ENCODE assay signal across 1 cellular context in the genomic region with DNA sequence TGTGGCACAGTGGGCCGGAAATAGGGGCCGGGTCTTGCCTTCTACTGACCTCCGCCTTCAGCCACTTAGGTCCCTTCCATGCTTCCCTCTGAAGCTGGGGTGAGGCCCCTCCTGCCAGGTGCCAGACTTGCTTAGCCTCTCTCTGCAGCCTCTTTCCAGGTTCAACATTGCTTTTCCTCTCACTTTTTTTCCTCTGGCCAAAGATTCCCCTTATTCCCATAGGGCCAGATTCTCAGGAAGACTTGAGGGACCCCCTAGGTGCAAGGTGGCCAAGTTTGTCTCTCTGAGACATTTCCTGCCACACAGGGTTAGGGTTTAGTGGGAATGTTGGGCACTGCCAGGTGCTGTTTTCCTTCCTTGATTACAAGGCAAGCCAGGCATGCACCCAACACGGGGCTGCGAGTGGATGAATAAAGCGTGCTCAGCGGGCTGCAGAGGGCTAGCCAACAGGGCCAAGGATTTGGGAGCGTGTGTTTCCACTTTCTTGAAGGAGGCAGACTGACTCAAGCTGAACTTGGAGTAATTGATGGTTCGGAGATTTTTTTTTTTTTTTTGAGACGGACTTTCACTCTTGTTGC.
TF ChIP-seq lines count a peak whose summit lies in the region.

No MANE protein-coding gene starts in this region.

TF ChIP-seq in HepG2, 621 proteins besides CTCF, POLR2A, EP300 and RAD21 (continued from another document and continues in another):
- TF ChIP-seq, protein P1, sequence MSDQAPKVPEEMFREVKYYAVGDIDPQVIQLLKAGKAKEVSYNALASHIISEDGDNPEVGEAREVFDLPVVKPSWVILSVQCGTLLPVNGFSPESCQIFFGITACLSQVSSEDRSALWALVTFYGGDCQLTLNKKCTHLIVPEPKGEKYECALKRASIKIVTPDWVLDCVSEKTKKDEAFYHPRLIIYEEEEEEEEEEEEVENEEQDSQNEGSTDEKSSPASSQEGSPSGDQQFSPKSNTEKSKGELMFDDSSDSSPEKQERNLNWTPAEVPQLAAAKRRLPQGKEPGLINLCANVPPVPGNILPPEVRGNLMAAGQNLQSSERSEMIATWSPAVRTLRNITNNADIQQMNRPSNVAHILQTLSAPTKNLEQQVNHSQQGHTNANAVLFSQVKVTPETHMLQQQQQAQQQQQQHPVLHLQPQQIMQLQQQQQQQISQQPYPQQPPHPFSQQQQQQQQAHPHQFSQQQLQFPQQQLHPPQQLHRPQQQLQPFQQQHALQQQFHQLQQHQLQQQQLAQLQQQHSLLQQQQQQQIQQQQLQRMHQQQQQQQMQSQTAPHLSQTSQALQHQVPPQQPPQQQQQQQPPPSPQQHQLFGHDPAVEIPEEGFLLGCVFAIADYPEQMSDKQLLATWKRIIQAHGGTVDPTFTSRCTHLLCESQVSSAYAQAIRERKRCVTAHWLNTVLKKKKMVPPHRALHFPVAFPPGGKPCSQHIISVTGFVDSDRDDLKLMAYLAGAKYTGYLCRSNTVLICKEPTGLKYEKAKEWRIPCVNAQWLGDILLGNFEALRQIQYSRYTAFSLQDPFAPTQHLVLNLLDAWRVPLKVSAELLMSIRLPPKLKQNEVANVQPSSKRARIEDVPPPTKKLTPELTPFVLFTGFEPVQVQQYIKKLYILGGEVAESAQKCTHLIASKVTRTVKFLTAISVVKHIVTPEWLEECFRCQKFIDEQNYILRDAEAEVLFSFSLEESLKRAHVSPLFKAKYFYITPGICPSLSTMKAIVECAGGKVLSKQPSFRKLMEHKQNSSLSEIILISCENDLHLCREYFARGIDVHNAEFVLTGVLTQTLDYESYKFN (CRISPR knock-in tag; conservative IDR thresholded peaks at IDR 0.05): no peak; the same call in none of the 2 replicates
- TF ChIP-seq CENPT (CRISPR knock-in tag; IDR thresholded peaks at IDR 0.05; ENCODE audit: low read depth) (no peak), ZNF644 (CRISPR knock-in tag; IDR thresholded peaks at IDR 0.05; ENCODE audit: low read depth) (no peak), RELA (CRISPR knock-in tag; IDR thresholded peaks at IDR 0.05) (no peak), ZNF264 (CRISPR knock-in tag; IDR thresholded peaks at IDR 0.05) (no peak), ZNF737 (CRISPR knock-in tag; IDR thresholded peaks at IDR 0.05; ENCODE audit: borderline replicate concordance) (no peak), ZNF432 (CRISPR knock-in tag; IDR thresholded peaks at IDR 0.05; ENCODE audit: borderline replicate concordance) (no peak), AGO2 (optimal IDR thresholded peaks at IDR 0.05; ENCODE audit: low read depth, low read length) (peak; percentile 19), NONO (IDR thresholded peaks at IDR 0.05) (no peak), NONO (CRISPR knock-in tag; conservative IDR thresholded peaks at IDR 0.05) (no peak), KAT7 (CRISPR knock-in tag; IDR thresholded peaks at IDR 0.05; ENCODE audit: borderline replicate concordance) (0 out of 2 replicates have a peak, but pooled peaks have one; percentile 8), ZSCAN9 (CRISPR knock-in tag; IDR thresholded peaks at IDR 0.05; ENCODE audit: borderline replicate concordance) (no peak), NCOA5 (CRISPR knock-in tag; IDR thresholded peaks at IDR 0.05) (no peak), SETDB1 (CRISPR knock-in tag; IDR thresholded peaks at IDR 0.05; ENCODE audit: borderline replicate concordance) (no peak), HNF4G (IDR thresholded peaks at IDR 0.05; ENCODE audit: borderline replicate concordance, low read depth, low read length) (no peak), HNF4G (CRISPR knock-in tag; IDR thresholded peaks at IDR 0.05; ENCODE audit: borderline replicate concordance, low read depth) (no peak), FOXK2 (IDR thresholded peaks at IDR 0.05) (no peak), KLF13 (CRISPR knock-in tag; IDR thresholded peaks at IDR 0.05) (no peak), ZNF441 (CRISPR knock-in tag; IDR thresholded peaks at IDR 0.05; ENCODE audit: borderline replicate concordance) (no peak), ETV6 (CRISPR knock-in tag; conservative IDR thresholded peaks at IDR 0.05) (no peak), ZKSCAN8 (CRISPR knock-in tag; IDR thresholded peaks at IDR 0.05; ENCODE audit: borderline replicate concordance) (no peak), ADNP (CRISPR knock-in tag; IDR thresholded peaks at IDR 0.05) (no peak), SOX6 (IDR thresholded peaks at IDR 0.05) (no peak), SOX6 (CRISPR knock-in tag; IDR thresholded peaks at IDR 0.05) (no peak), ZNF572 (CRISPR knock-in tag; IDR thresholded peaks at IDR 0.05) (no peak), ZNF556 (CRISPR knock-in tag; IDR thresholded peaks at IDR 0.05; ENCODE audit: borderline replicate concordance) (no peak), RBFOX2 (IDR thresholded peaks at IDR 0.05; ENCODE audit: low read depth, low read length) (0 out of 2 replicates have a peak, but pooled peaks have one; percentile 51), FOXA1 (IDR thresholded peaks at IDR 0.05) (no peak), FOXA1 (CRISPR knock-in tag; IDR thresholded peaks at IDR 0.05) (no peak), ZNF501 (CRISPR knock-in tag; IDR thresholded peaks at IDR 0.05) (0 out of 2 replicates have a peak, but pooled peaks have one; percentile 13), ZBTB1 (CRISPR knock-in tag; IDR thresholded peaks at IDR 0.05; ENCODE audit: borderline replicate concordance) (no peak), ZSCAN20 (CRISPR knock-in tag; IDR thresholded peaks at IDR 0.05; ENCODE audit: borderline replicate concordance) (no peak), ZNF629 (CRISPR knock-in tag; conservative IDR thresholded peaks at IDR 0.05) (no peak), ZNF468 (CRISPR knock-in tag; IDR thresholded peaks at IDR 0.05) (no peak), RFX3 (CRISPR knock-in tag; IDR thresholded peaks at IDR 0.05) (no peak), KAT2B (IDR thresholded peaks at IDR 0.05; ENCODE audit: borderline replicate concordance, low read depth, low read length) (no peak), ZNF430 (CRISPR knock-in tag; IDR thresholded peaks at IDR 0.05) (no peak)
- TF ChIP-seq, protein P2, sequence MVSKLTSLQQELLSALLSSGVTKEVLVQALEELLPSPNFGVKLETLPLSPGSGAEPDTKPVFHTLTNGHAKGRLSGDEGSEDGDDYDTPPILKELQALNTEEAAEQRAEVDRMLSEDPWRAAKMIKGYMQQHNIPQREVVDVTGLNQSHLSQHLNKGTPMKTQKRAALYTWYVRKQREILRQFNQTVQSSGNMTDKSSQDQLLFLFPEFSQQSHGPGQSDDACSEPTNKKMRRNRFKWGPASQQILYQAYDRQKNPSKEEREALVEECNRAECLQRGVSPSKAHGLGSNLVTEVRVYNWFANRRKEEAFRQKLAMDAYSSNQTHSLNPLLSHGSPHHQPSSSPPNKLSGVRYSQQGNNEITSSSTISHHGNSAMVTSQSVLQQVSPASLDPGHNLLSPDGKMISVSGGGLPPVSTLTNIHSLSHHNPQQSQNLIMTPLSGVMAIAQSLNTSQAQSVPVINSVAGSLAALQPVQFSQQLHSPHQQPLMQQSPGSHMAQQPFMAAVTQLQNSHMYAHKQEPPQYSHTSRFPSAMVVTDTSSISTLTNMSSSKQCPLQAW (CRISPR knock-in tag; IDR thresholded peaks at IDR 0.05): no peak
- TF ChIP-seq, protein P3, sequence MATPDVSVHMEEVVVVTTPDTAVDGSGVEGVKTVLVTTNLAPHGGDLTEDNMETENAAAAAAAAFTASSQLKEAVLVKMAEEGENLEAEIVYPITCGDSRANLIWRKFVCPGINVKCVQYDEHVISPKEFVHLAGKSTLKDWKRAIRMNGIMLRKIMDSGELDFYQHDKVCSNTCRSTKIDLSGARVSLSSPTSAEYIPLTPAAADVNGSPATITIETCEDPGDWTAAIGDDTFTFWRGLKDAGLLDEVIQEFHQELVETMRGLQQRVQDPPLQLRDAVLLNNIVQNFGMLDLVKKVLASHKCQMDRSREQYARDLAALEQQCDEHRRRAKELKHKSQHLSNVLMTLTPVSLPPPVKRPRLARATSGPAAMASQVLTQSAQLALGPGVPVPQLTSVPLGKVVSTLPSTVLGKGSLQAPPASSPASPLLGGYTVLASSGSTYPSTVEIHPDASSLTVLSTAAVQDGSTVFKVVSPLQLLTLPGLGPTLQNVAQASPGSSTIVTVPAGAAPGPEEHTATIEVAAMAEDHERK (CRISPR knock-in tag; IDR thresholded peaks at IDR 0.05; ENCODE audit: low read depth): no peak
- TF ChIP-seq, protein P4, sequence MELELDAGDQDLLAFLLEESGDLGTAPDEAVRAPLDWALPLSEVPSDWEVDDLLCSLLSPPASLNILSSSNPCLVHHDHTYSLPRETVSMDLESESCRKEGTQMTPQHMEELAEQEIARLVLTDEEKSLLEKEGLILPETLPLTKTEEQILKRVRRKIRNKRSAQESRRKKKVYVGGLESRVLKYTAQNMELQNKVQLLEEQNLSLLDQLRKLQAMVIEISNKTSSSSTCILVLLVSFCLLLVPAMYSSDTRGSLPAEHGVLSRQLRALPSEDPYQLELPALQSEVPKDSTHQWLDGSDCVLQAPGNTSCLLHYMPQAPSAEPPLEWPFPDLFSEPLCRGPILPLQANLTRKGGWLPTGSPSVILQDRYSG (CRISPR knock-in tag; IDR thresholded peaks at IDR 0.05): no peak
- TF ChIP-seq, protein P5, sequence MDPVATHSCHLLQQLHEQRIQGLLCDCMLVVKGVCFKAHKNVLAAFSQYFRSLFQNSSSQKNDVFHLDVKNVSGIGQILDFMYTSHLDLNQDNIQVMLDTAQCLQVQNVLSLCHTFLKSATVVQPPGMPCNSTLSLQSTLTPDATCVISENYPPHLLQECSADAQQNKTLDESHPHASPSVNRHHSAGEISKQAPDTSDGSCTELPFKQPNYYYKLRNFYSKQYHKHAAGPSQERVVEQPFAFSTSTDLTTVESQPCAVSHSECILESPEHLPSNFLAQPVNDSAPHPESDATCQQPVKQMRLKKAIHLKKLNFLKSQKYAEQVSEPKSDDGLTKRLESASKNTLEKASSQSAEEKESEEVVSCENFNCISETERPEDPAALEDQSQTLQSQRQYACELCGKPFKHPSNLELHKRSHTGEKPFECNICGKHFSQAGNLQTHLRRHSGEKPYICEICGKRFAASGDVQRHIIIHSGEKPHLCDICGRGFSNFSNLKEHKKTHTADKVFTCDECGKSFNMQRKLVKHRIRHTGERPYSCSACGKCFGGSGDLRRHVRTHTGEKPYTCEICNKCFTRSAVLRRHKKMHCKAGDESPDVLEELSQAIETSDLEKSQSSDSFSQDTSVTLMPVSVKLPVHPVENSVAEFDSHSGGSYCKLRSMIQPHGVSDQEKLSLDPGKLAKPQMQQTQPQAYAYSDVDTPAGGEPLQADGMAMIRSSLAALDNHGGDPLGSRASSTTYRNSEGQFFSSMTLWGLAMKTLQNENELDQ (CRISPR knock-in tag; IDR thresholded peaks at IDR 0.05; ENCODE audit: borderline replicate concordance): no peak
- TF ChIP-seq, protein P6, sequence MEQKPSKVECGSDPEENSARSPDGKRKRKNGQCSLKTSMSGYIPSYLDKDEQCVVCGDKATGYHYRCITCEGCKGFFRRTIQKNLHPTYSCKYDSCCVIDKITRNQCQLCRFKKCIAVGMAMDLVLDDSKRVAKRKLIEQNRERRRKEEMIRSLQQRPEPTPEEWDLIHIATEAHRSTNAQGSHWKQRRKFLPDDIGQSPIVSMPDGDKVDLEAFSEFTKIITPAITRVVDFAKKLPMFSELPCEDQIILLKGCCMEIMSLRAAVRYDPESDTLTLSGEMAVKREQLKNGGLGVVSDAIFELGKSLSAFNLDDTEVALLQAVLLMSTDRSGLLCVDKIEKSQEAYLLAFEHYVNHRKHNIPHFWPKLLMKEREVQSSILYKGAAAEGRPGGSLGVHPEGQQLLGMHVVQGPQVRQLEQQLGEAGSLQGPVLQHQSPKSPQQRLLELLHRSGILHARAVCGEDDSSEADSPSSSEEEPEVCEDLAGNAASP (CRISPR knock-in tag; IDR thresholded peaks at IDR 0.05; ENCODE audit: borderline replicate concordance): no peak
- TF ChIP-seq, protein P7, sequence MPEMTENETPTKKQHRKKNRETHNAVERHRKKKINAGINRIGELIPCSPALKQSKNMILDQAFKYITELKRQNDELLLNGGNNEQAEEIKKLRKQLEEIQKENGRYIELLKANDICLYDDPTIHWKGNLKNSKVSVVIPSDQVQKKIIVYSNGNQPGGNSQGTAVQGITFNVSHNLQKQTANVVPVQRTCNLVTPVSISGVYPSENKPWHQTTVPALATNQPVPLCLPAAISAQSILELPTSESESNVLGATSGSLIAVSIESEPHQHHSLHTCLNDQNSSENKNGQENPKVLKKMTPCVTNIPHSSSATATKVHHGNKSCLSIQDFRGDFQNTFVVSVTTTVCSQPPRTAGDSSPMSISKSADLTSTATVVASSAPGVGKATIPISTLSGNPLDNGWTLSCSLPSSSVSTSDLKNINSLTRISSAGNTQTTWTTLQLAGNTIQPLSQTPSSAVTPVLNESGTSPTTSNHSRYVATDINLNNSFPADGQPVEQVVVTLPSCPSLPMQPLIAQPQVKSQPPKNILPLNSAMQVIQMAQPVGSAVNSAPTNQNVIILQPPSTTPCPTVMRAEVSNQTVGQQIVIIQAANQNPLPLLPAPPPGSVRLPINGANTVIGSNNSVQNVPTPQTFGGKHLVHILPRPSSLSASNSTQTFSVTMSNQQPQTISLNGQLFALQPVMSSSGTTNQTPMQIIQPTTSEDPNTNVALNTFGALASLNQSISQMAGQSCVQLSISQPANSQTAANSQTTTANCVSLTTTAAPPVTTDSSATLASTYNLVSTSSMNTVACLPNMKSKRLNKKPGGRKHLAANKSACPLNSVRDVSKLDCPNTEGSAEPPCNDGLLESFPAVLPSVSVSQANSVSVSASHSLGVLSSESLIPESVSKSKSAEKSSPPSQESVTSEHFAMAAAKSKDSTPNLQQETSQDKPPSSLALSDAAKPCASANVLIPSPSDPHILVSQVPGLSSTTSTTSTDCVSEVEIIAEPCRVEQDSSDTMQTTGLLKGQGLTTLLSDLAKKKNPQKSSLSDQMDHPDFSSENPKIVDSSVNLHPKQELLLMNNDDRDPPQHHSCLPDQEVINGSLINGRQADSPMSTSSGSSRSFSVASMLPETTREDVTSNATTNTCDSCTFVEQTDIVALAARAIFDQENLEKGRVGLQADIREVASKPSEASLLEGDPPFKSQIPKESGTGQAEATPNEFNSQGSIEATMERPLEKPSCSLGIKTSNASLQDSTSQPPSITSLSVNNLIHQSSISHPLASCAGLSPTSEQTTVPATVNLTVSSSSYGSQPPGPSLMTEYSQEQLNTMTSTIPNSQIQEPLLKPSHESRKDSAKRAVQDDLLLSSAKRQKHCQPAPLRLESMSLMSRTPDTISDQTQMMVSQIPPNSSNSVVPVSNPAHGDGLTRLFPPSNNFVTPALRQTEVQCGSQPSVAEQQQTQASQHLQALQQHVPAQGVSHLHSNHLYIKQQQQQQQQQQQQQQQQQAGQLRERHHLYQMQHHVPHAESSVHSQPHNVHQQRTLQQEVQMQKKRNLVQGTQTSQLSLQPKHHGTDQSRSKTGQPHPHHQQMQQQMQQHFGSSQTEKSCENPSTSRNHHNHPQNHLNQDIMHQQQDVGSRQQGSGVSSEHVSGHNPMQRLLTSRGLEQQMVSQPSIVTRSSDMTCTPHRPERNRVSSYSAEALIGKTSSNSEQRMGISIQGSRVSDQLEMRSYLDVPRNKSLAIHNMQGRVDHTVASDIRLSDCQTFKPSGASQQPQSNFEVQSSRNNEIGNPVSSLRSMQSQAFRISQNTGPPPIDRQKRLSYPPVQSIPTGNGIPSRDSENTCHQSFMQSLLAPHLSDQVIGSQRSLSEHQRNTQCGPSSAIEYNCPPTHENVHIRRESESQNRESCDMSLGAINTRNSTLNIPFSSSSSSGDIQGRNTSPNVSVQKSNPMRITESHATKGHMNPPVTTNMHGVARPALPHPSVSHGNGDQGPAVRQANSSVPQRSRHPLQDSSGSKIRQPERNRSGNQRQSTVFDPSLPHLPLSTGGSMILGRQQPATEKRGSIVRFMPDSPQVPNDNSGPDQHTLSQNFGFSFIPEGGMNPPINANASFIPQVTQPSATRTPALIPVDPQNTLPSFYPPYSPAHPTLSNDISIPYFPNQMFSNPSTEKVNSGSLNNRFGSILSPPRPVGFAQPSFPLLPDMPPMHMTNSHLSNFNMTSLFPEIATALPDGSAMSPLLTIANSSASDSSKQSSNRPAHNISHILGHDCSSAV (CRISPR knock-in tag; IDR thresholded peaks at IDR 0.05; ENCODE audit: borderline replicate concordance): no peak
